ENCODE assay signal across 12 cellular contexts in the genomic region with DNA sequence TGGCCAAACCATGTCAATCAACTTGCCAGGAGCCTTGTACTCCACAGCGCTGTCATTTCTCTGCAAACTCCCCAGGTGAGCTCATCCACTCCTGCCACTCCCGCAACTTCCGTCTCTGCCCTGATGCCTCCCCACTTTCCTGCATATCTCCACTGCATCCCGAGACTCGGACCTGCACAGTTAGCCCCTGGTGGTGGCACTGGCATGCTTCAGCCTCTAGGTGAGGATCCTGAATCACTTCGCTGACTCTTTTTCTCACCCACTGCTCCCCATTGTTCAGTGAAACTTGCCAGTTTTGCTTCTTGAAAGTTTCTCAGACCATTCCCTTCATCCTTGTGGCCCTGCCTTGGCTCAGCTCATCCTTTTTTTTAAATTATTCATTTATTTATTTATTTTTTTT. TPM values are rescaled to one million over a fixed set of nuclear protein-coding genes. Genes with fewer than 3 reads are reported as not detected.
DNase-seq lines count a peak whose midpoint lies in the region; ATAC-seq, FAIRE-seq and TF ChIP-seq lines count a peak whose summit lies in the region.
"Had no signal": no experiment of that assay in that cellular context is flagged by ENCODE, and none has a peak within 500 bp of the region (broad histone marks: within the 10 kb centered on the region; RNA-seq: fewer than 3 reads in every experiment).

No MANE protein-coding gene starts in this region.

- no peak for TF ChIP-seq RAD21 in A549 (conservative IDR thresholded peaks at IDR 0.05 in 1 of 2, IDR thresholded peaks at IDR 0.05 in 1 of 2)

- CTCF ChIA-PET in A549 (lab: Yijun Ruan, JAX), result interaction anchor here (1.2 kb wide), 1 partner anchor 15 kb away, joined by 4 read pairs; no protein-coding TSS in a partner anchor

- no peak for TF ChIP-seq EP300 in A549 (IDR thresholded peaks at IDR 0.05)

- FAIRE-seq in A549 (lab: Jason Lieb, UNC) (no peak), pancreas (lab: Jason Lieb, UNC) (no peak)

- 7% methylated on average over 6 of the region's 6 CpGs for WGBS in A549 (ENCODE audit: missing lambda C conversion rate)
- 29 to 32% methylated on average over 6 of the region's 6 CpGs for WGBS in pancreas, 2 donors

- TF ChIP-seq CTCF in A549 (IDR thresholded peaks at IDR 0.05) (no peak), GM12872 (IDR thresholded peaks at IDR 0.05; ENCODE audit: insufficient read depth, low read depth, low read length) (peak; percentile 41; the same call in 2 of the 3 replicates), glutamatergic neuron (IDR thresholded peaks at IDR 0.05; ENCODE audit: partially characterized antibody, unreplicated experiment) (peak; percentile 29), pancreas (IDR thresholded peaks at IDR 0.05) (no peak)

- no peak overlapping the region for H3K4me3 Mint-ChIP-seq in glutamatergic neuron (ENCODE audit: unreplicated experiment)
- H3K4me3 Mint-ChIP-seq in activated naive CD8-positive, alpha-beta T cell treated with anti-CD3 and anti-CD28 coated beads for 36 hours, result no peak overlapping the region

- no peaks in the 10 kb centered on the region for H3K9me3 ChIP-seq in A549
- H3K9me3 ChIP-seq in pancreas, result no peaks in the 10 kb centered on the region
- H3K9me3 ChIP-seq: right atrium auricular region, suprapubic skin had no signal

- TF ChIP-seq POLR2A in A549 (IDR thresholded peaks at IDR 0.05; ENCODE audit: low read length), result no peak

- no peaks in the 10 kb centered on the region for H3K36me3 Mint-ChIP-seq in glutamatergic neuron (ENCODE audit: unreplicated experiment)
- H3K36me3 Mint-ChIP-seq in activated naive CD8-positive, alpha-beta T cell treated with anti-CD3 and anti-CD28 coated beads for 36 hours, result peaks cover 11% of the 10 kb centered on the region

- peaks cover 3% of the 10 kb centered on the region for H3K27me3 Mint-ChIP-seq in glutamatergic neuron (ENCODE audit: unreplicated experiment)
- no peaks in the 10 kb centered on the region for H3K27me3 Mint-ChIP-seq in activated naive CD8-positive, alpha-beta T cell treated with anti-CD3 and anti-CD28 coated beads for 36 hours

- H3K4me1 ChIP-seq in A549, result peaks cover 10% of the 10 kb centered on the region
- H3K4me1 ChIP-seq in pancreas, result peaks cover 3 to 11% (median 6%) of the 10 kb centered on the region in 3 donors

- H3K4me3 ChIP-seq in A549, result no peak overlapping the region
- H3K4me3 ChIP-seq in pancreas, result no peak overlapping the region
- H3K4me3 ChIP-seq: right atrium auricular region, suprapubic skin had no signal

- H3K4me2 ChIP-seq in A549, result no peak overlapping the region

- intact Hi-C loops in pancreas (cut with DNase I), result no loop called here

- peaks cover 5% of the 10 kb centered on the region for H3K9me3 Mint-ChIP-seq in glutamatergic neuron (ENCODE audit: unreplicated experiment)
- no peaks in the 10 kb centered on the region for H3K9me3 Mint-ChIP-seq in activated naive CD8-positive, alpha-beta T cell treated with anti-CD3 and anti-CD28 coated beads for 36 hours

- ATAC-seq in A549, result peak; percentile 31 to 36; a peak in 4 of 6 replicates
- ATAC-seq in pancreas, result no peak

- no peaks in the 10 kb centered on the region for H3K36me3 ChIP-seq in pancreas
- H3K36me3 ChIP-seq: right atrium auricular region, suprapubic skin had no signal

- H3K27ac ChIP-seq in A549, result no peak overlapping the region
- H3K27ac ChIP-seq in pancreas, result no peak overlapping the region
- H3K27ac ChIP-seq: HL-60, right atrium auricular region, suprapubic skin had no signal

- POLR2A ChIA-PET in A549 (lab: Yijun Ruan, JAX), result no interaction called here

- H3K4me1 Mint-ChIP-seq in glutamatergic neuron (ENCODE audit: low read depth, unreplicated experiment), result peaks cover 8% of the 10 kb centered on the region
- peaks cover 31% of the 10 kb centered on the region for H3K4me1 Mint-ChIP-seq in activated naive CD8-positive, alpha-beta T cell treated with anti-CD3 and anti-CD28 coated beads for 36 hours

- no peaks in the 10 kb centered on the region for H3K27me3 ChIP-seq in pancreas
- H3K27me3 ChIP-seq: right atrium auricular region had no signal

- no peak overlapping the region for H3K27ac Mint-ChIP-seq in glutamatergic neuron (ENCODE audit: unreplicated experiment)
- H3K27ac Mint-ChIP-seq in activated naive CD8-positive, alpha-beta T cell treated with anti-CD3 and anti-CD28 coated beads for 36 hours, result no peak overlapping the region

- DNase-seq in A549 (ENCODE audit: low read depth in 1 of 2, low spot score in 1 of 2), result peak; percentile 55 to 64
- DNase-seq in RPMI8226, result peak; percentile 47
- DNase-seq in glutamatergic neuron, result no peak
- DNase-seq in pancreas, result no peak
- no peak for DNase-seq in activated naive CD8-positive, alpha-beta T cell treated with anti-CD3 and anti-CD28 coated beads for 36 hours
- no peak for DNase-seq in activated CD4-positive, alpha-beta T cell treated with anti-CD3 and anti-CD28 coated beads for 1 hour
- DNase-seq in NCI-H446 (lab: John Stamatoyannopoulos, UW), result no peak
- DNase-seq: NCI-H1694 had no signal

TF ChIP-seq in A549, 52 proteins besides CTCF, POLR2A, EP300 and RAD21 (continues in another document):
- TF ChIP-seq NR3C1 (IDR thresholded peaks at IDR 0.05), result no peak
- no peak for TF ChIP-seq CHD4 (IDR thresholded peaks at IDR 0.05; ENCODE audit: borderline replicate concordance)
- no peak for TF ChIP-seq MYC (IDR thresholded peaks at IDR 0.05; ENCODE audit: borderline replicate concordance, low read length)
- no peak for TF ChIP-seq EHF (CRISPR knock-in tag; IDR thresholded peaks at IDR 0.05)
- no peak for TF ChIP-seq RARB (CRISPR knock-in tag; IDR thresholded peaks at IDR 0.05)
- TF ChIP-seq, protein P1, sequence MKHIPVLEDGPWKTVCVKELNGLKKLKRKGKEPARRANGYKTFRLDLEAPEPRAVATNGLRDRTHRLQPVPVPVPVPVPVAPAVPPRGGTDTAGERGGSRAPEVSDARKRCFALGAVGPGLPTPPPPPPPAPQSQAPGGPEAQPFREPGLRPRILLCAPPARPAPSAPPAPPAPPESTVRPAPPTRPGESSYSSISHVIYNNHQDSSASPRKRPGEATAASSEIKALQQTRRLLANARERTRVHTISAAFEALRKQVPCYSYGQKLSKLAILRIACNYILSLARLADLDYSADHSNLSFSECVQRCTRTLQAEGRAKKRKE (CRISPR knock-in tag; IDR thresholded peaks at IDR 0.05; ENCODE audit: low read depth), result no peak
- TF ChIP-seq HEYL (CRISPR knock-in tag; IDR thresholded peaks at IDR 0.05), result no peak

RNA-seq across cellular contexts. Expression of a gene that starts 3.4 kb away (rescaled TPM):
- 4.1 and 4.5 TPM in 2 replicates for polyA plus RNA-seq in A549 (2011; rRNA removed)
- 12.7 and 18.3 TPM in 2 replicates for polyA plus RNA-seq in A549 (2012; cell fraction: cytosol; rRNA removed)
- polyA plus RNA-seq in A549 (2012; cell fraction: nucleus; rRNA removed), result 23.6 and 38.1 TPM in 2 replicates
- polyA plus RNA-seq in A549 (2017; fragmentation: RNase III; extraction: RNeasy Plus Mini Kit Qiagen cat#74134 plus additional on column Dnase treatment), result 7.0 to 7.4 TPM (median 7.3 TPM) in 3 replicates
- 6.0 and 6.5 TPM in 2 replicates for polyA minus RNA-seq in A549 (2011; rRNA and poly(A)+ RNA removed)
- total RNA-seq in glutamatergic neuron (ENCODE audit: unreplicated experiment), result 8.0 TPM
- 1 to 10 TPM; 2.9 to 8.2 (median 4.0) TPM for total RNA-seq in pancreas
- polyA plus RNA-seq in pancreas, result 1 to 10 TPM; 1.4 to 3.2 TPM
- total RNA-seq in activated naive CD8-positive, alpha-beta T cell treated with anti-CD3 and anti-CD28 coated beads for 36 hours, result 10 to 100 TPM; 10.9 to 11.4 TPM

RNA-seq across cellular contexts. Expression of a gene that starts 13.1 kb away (rescaled TPM):
- polyA plus RNA-seq in A549 (2011; rRNA removed) (not detected in 2 replicates), A549 (2017; fragmentation: RNase III; extraction: RNeasy Plus Mini Kit Qiagen cat#74134 plus additional on column Dnase treatment) (not detected in 3 replicates), pancreas (1 to 10 TPM in 1 of 2 donors, under 1 TPM in 1; 0.80 to 1.0 TPM)
- polyA plus RNA-seq in A549 (2012; cell fraction: cytosol; rRNA removed), result not detected in 2 replicates
- polyA plus RNA-seq in A549 (2012; cell fraction: nucleus; rRNA removed), result not detected in 2 replicates
- not detected in 2 replicates for polyA minus RNA-seq in A549 (2011; rRNA and poly(A)+ RNA removed)
- total RNA-seq in glutamatergic neuron (ENCODE audit: unreplicated experiment) (not detected), pancreas (1 to 10 TPM in 3 of 6 donors, under 1 TPM in 3; 0.19 to 4.1 (median 1.2) TPM)
- total RNA-seq in activated naive CD8-positive, alpha-beta T cell treated with anti-CD3 and anti-CD28 coated beads for 36 hours, result 1 to 10 TPM; 1.3 to 1.6 TPM

RNA-seq across cellular contexts. Expression of a gene that starts 28.9 kb away (rescaled TPM):
- polyA plus RNA-seq in A549 (2011; rRNA removed) (0.14 and 0.22 TPM in 2 replicates), A549 (2017; fragmentation: RNase III; extraction: RNeasy Plus Mini Kit Qiagen cat#74134 plus additional on column Dnase treatment) (0.22 to 0.44 TPM in 2 of 3 replicates, not detected in the other), pancreas (under 1 TPM; 0.61 to 0.77 TPM)
- polyA plus RNA-seq in A549 (2012; cell fraction: cytosol; rRNA removed), result 0.19 and 0.23 TPM in 2 replicates
- polyA plus RNA-seq in A549 (2012; cell fraction: nucleus; rRNA removed), result 1.1 and 2.8 TPM in 2 replicates
- not detected in 2 replicates for polyA minus RNA-seq in A549 (2011; rRNA and poly(A)+ RNA removed)
- total RNA-seq in glutamatergic neuron (ENCODE audit: unreplicated experiment) (1.5 TPM), pancreas (under 1 TPM in 3 of 6 donors, not detected in 3; 0.20 to 0.32 (median 0.31) TPM)
- total RNA-seq in activated naive CD8-positive, alpha-beta T cell treated with anti-CD3 and anti-CD28 coated beads for 36 hours, result under 1 TPM; 0.30 to 0.31 TPM

RNA-seq across cellular contexts. Expression of a gene that starts 30.5 kb away (rescaled TPM):
- polyA plus RNA-seq in A549 (2011; rRNA removed), result not detected in 2 replicates
- polyA plus RNA-seq in A549 (2012; cell fraction: cytosol; rRNA removed), result not detected in 2 replicates
- not detected in 2 replicates for polyA plus RNA-seq in A549 (2012; cell fraction: nucleus; rRNA removed)
- not detected in 3 replicates for polyA plus RNA-seq in A549 (2017; fragmentation: RNase III; extraction: RNeasy Plus Mini Kit Qiagen cat#74134 plus additional on column Dnase treatment)
- polyA minus RNA-seq in A549 (2011; rRNA and poly(A)+ RNA removed), result not detected in 2 replicates
- not detected for total RNA-seq in glutamatergic neuron (ENCODE audit: unreplicated experiment)
- total RNA-seq in pancreas, result 1 to 10 TPM in 2 of 6 donors, under 1 TPM in 4; 0.12 to 3.0 (median 0.45) TPM
- polyA plus RNA-seq in pancreas, result under 1 TPM; 0.12 to 0.23 TPM
- not detected for total RNA-seq in activated naive CD8-positive, alpha-beta T cell treated with anti-CD3 and anti-CD28 coated beads for 36 hours
- total RNA-seq: suprapubic skin had no signal

RNA-seq across cellular contexts. Expression of a gene that starts 46.7 kb away (rescaled TPM):
- not detected in 2 replicates for polyA plus RNA-seq in A549 (2011; rRNA removed)
- 0.07 TPM in 1 of 2 replicates, not detected in the other for polyA plus RNA-seq in A549 (2012; cell fraction: cytosol; rRNA removed)
- polyA plus RNA-seq in A549 (2012; cell fraction: nucleus; rRNA removed), result not detected in 2 replicates
- 0.09 TPM in 1 of 3 replicates, not detected in the others for polyA plus RNA-seq in A549 (2017; fragmentation: RNase III; extraction: RNeasy Plus Mini Kit Qiagen cat#74134 plus additional on column Dnase treatment)
- not detected in 2 replicates for polyA minus RNA-seq in A549 (2011; rRNA and poly(A)+ RNA removed)
- not detected for total RNA-seq in glutamatergic neuron (ENCODE audit: unreplicated experiment)
- total RNA-seq in pancreas, result 1 to 10 TPM in 4 of 6 donors, under 1 TPM in 1, not detected in 1; 0.59 to 5.3 (median 1.3) TPM
- polyA plus RNA-seq in pancreas, result 1 to 10 TPM; 2.8 to 6.4 TPM
- total RNA-seq in activated naive CD8-positive, alpha-beta T cell treated with anti-CD3 and anti-CD28 coated beads for 36 hours, result not detected
- total RNA-seq: right atrium auricular region had no signal

Comparison
In these comparisons a context has a peak if more than half of its experiments do, and no peak if none do; other contexts are left out.
1. ATAC-seq: peak in A549 (2 of 2); none in pancreas (0 of 4).
2. DNase-seq: peak in A549 (2 of 2) and RPMI8226 (single experiment); none in glutamatergic neuron (single experiment), pancreas (0 of 6), activated naive CD8-positive, alpha-beta T cell treated with anti-CD3 and anti-CD28 coated beads for 36 hours (single experiment), activated CD4-positive, alpha-beta T cell treated with anti-CD3 and anti-CD28 coated beads for 1 hour (single experiment) and NCI-H446 (0 of 2).
3. CTCF ChIP-seq: peak in GM12872 (single experiment) and glutamatergic neuron (single experiment); none in A549 (single experiment) and pancreas (0 of 4).